ENCODE assay signal across 9 cellular contexts in the genomic region with DNA sequence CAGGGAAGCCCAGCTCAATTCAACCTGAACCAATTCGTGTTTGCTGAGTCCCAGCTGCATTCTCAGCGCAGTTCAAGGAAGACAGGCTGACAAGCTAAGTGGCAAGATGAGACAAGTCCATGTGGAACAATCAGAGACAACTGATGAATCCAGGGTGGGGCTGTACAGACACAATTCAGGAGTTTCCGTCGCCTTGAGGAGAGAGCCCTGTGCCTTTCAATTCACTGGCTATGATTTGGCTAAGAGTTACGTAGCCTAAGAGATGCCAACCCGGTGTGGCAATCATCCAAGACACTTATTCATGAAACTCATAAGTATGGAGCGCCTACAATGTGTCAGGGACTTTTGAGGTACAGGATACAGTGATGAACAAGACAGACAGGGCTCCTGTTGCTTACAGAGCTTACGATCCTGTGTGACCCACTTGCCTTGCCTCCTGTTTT. TPM values are rescaled to one million over a fixed set of nuclear protein-coding genes. Genes with fewer than 3 reads are reported as not detected.
DNase-seq lines count a peak whose midpoint lies in the region; ATAC-seq and TF ChIP-seq lines count a peak whose summit lies in the region.
"Had no signal": no experiment of that assay in that cellular context is flagged by ENCODE, and none has a peak within 500 bp of the region (broad histone marks: within the 10 kb centered on the region; RNA-seq: fewer than 3 reads in every experiment).

No MANE protein-coding gene starts in this region.

- dilution Hi-C loops in IMR-90 (cut with HindIII; ENCODE audit: low sequenced_read_pairs, unreplicated experiment): no loop called here

- CTCF ChIA-PET in IMR-90 (lab: Yijun Ruan, JAX): no interaction called here

- peak in 1 of 2 donors; percentile 15 for ATAC-seq in CD4-positive, CD25-positive, alpha-beta regulatory T cell (ENCODE audit: low read depth in 2 of 2)
- ATAC-seq in GM21528 (IDR thresholded peaks at IDR 0.05; ENCODE audit: low FRiP score, unreplicated experiment) (peak; percentile 9), IMR-90 (ENCODE audit: low read depth) (no peak)
- peak; percentile 57 to 60 for ATAC-seq in activated naive CD4-positive, alpha-beta T cell treated with anti-CD3 and anti-CD28 coated beads, Interleukin-2, amount 50 U/mL, for 72 hours
- ATAC-seq: heart left ventricle had no signal

- H3K4ac ChIP-seq in IMR-90 (ENCODE audit: low read depth, low read length): no peak overlapping the region; the same call in 1 of the 2 replicates

- TF ChIP-seq RAD21 in IMR-90 (IDR thresholded peaks at IDR 0.05; ENCODE audit: low read length): no peak

- peaks cover 28% of the 10 kb centered on the region for H3K36me3 ChIP-seq in CD4-positive, CD25-positive, alpha-beta regulatory T cell (ENCODE audit: control insufficient read depth, insufficient read depth, low read length)
- H3K36me3 ChIP-seq in IMR-90 (ENCODE audit: control insufficient read depth, insufficient read depth, low read length) (no peaks in the 10 kb centered on the region), neural progenitor cell (no peaks in the 10 kb centered on the region)
- H3K36me3 ChIP-seq: heart left ventricle had no signal

- H3F3A ChIP-seq in neural progenitor cell (ENCODE audit: low read depth): no peaks in the 10 kb centered on the region

- no peak overlapping the region for H2AK9ac ChIP-seq in IMR-90 (replicated peaks; ENCODE audit: low read depth, low read length, poor library complexity)

- peak overlapping the region; percentile 71 for H3K4me3 ChIP-seq in CD4-positive, CD25-positive, alpha-beta regulatory T cell (ENCODE audit: low read depth, low read length)
- no peak overlapping the region for H3K4me3 ChIP-seq in IMR-90 (ENCODE audit: insufficient read depth, low read depth, low read length)
- H3K4me3 ChIP-seq in neural progenitor cell: no peak overlapping the region
- H3K4me3 ChIP-seq: heart left ventricle had no signal

- no peaks in the 10 kb centered on the region for H3K27me3 Mint-ChIP-seq in CD4-positive, CD25-positive, alpha-beta regulatory T cell
- peaks cover 2% of the 10 kb centered on the region for H3K27me3 Mint-ChIP-seq in neural progenitor cell (ENCODE audit: insufficient read depth, low read depth)

- no peak overlapping the region for H3K9ac ChIP-seq in IMR-90 (ENCODE audit: low read depth, low read length)
- H3K9ac ChIP-seq in neural progenitor cell: no peak overlapping the region

- H3K9me3 ChIP-seq in CD4-positive, CD25-positive, alpha-beta regulatory T cell (ENCODE audit: control insufficient read depth in 2 of 2, low read length in 2 of 2): no peaks in the 10 kb centered on the region
- H3K9me3 ChIP-seq in IMR-90 (ENCODE audit: control insufficient read depth, insufficient read depth, low read length) (no peaks in the 10 kb centered on the region), neural progenitor cell (ENCODE audit: low read depth) (no peaks in the 10 kb centered on the region)
- H3K9me3 ChIP-seq: heart left ventricle had no signal

- in situ Hi-C loops in IMR-90 (cut with MboI; ENCODE audit: low sequenced_read_pairs): no loop called here

- no peak for TF ChIP-seq CTCF in IMR-90 (conservative IDR thresholded peaks at IDR 0.05; ENCODE audit: low read depth, low read length)
- TF ChIP-seq CTCF in GM20000 (IDR thresholded peaks at IDR 0.05; ENCODE audit: extremely low read depth, missing control alignments): no peak
- TF ChIP-seq CTCF in neural progenitor cell (IDR thresholded peaks at IDR 0.05): no peak

- no peak overlapping the region for H4K5ac ChIP-seq in IMR-90 (ENCODE audit: low read depth, low read length)

- H4K20me1 ChIP-seq in IMR-90 (ENCODE audit: insufficient read depth, low read length) (no peaks in the 10 kb centered on the region), neural progenitor cell (ENCODE audit: low read depth) (no peaks in the 10 kb centered on the region)

- H2BK120ac ChIP-seq in IMR-90 (ENCODE audit: low read depth, low read length): no peak overlapping the region

- 77% methylated on average over 4 of the region's 8 CpGs; no CpG with 5 or more reads in 1 of the 2 experiments for WGBS in IMR-90 (ENCODE audit: extremely low coverage in 2 of 2, insufficient read length in 1 of 2), 2 experiments

- no peak overlapping the region for H3K14ac ChIP-seq in IMR-90 (replicated peaks; ENCODE audit: low read depth, low read length)

- TF ChIP-seq POLR2A in IMR-90 (IDR thresholded peaks at IDR 0.05; ENCODE audit: low read depth, low read length): no peak

- no peaks in the 10 kb centered on the region for H3K9me1 ChIP-seq in IMR-90 (ENCODE audit: insufficient read depth, low read length)

- H3K4me2 ChIP-seq in IMR-90 (ENCODE audit: low read depth, low read length) (no peak overlapping the region), neural progenitor cell (no peak overlapping the region)

- H3K18ac ChIP-seq in IMR-90 (ENCODE audit: low read depth, low read length): no peak overlapping the region

- no peaks in the 10 kb centered on the region for H3K9me3 Mint-ChIP-seq in CD4-positive, CD25-positive, alpha-beta regulatory T cell
- H3K9me3 Mint-ChIP-seq in activated naive CD4-positive, alpha-beta T cell treated with anti-CD3 and anti-CD28 coated beads, Interleukin-2, amount 50 U/mL, for 72 hours: peaks cover 9 to 16% of the 10 kb centered on the region in 2 donors
- no peaks in the 10 kb centered on the region for H3K9me3 Mint-ChIP-seq in neural progenitor cell

- intact Hi-C loops in IMR-90 (cut with micrococcal nuclease): no loop called here

- H3K23ac ChIP-seq in IMR-90 (ENCODE audit: low read depth, low read length): no peak overlapping the region

- no peak overlapping the region for H2AFZ ChIP-seq in IMR-90 (replicated peaks; ENCODE audit: low read length, poor library complexity)
- no peak overlapping the region for H2AFZ ChIP-seq in neural progenitor cell (replicated peaks)

- POLR2A ChIA-PET in IMR-90 (lab: Charles Lee; ENCODE audit: unreplicated experiment): no interaction called here

- H3K4me1 Mint-ChIP-seq in CD4-positive, CD25-positive, alpha-beta regulatory T cell: peaks cover 20 to 58% (median 51%) of the 10 kb centered on the region in 4 donors
- no peaks in the 10 kb centered on the region for H3K4me1 Mint-ChIP-seq in neural progenitor cell

- peaks cover 33% of the 10 kb centered on the region for H3K4me1 ChIP-seq in CD4-positive, CD25-positive, alpha-beta regulatory T cell (ENCODE audit: control insufficient read depth, insufficient read depth, low read length, poor library complexity, severe bottlenecking)
- H3K4me1 ChIP-seq in IMR-90 (ENCODE audit: control insufficient read depth, insufficient read depth, low read length) (peaks cover 6% of the 10 kb centered on the region), neural progenitor cell (no peaks in the 10 kb centered on the region)

- H3K27ac Mint-ChIP-seq in CD4-positive, CD25-positive, alpha-beta regulatory T cell: peak overlapping the region; percentile 83 to 88 (median 84)
- peak overlapping the region; percentile 100 for H3K27ac Mint-ChIP-seq in activated naive CD4-positive, alpha-beta T cell treated with anti-CD3 and anti-CD28 coated beads, Interleukin-2, amount 50 U/mL, for 72 hours
- H3K27ac Mint-ChIP-seq in neural progenitor cell: no peak overlapping the region

- peaks cover 39% of the 10 kb centered on the region for H3K36me3 Mint-ChIP-seq in CD4-positive, CD25-positive, alpha-beta regulatory T cell
- peaks cover 59 to 69% of the 10 kb centered on the region in 2 donors for H3K36me3 Mint-ChIP-seq in activated naive CD4-positive, alpha-beta T cell treated with anti-CD3 and anti-CD28 coated beads, Interleukin-2, amount 50 U/mL, for 72 hours
- no peaks in the 10 kb centered on the region for H3K36me3 Mint-ChIP-seq in neural progenitor cell

- no TSS peak for BruUV-seq in IMR-90 (replicated peaks; lab: Mats Ljungman, UMichigan)

- H2BK15ac ChIP-seq in IMR-90 (ENCODE audit: low read depth, low read length): peak overlapping the region; percentile 38; the same call in 1 of the 3 replicates

- peak overlapping the region; percentile 34 for H4K91ac ChIP-seq in IMR-90 (ENCODE audit: insufficient read depth, low read depth, low read length)

- no peaks in the 10 kb centered on the region for H3K27me3 ChIP-seq in CD4-positive, CD25-positive, alpha-beta regulatory T cell (ENCODE audit: control insufficient read depth, insufficient read depth, low read length)
- no peaks in the 10 kb centered on the region for H3K27me3 ChIP-seq in IMR-90 (ENCODE audit: control insufficient read depth, insufficient read depth, low read length)
- H3K27me3 ChIP-seq in neural progenitor cell: no peaks in the 10 kb centered on the region
- H3K27me3 ChIP-seq: heart left ventricle had no signal

- H3K56ac ChIP-seq in IMR-90 (ENCODE audit: extremely low read depth, insufficient read depth, low read length): no peak overlapping the region

- peak overlapping the region; percentile 40; the same call in 1 of the 2 replicates for H2AK5ac ChIP-seq in IMR-90 (ENCODE audit: low read depth, low read length)

- peak overlapping the region; percentile 57 to 81 (median 72) for H3K4me3 Mint-ChIP-seq in CD4-positive, CD25-positive, alpha-beta regulatory T cell
- H3K4me3 Mint-ChIP-seq in neural progenitor cell: no peak overlapping the region

- DNase-seq in CD4-positive, CD25-positive, alpha-beta regulatory T cell: no peak
- DNase-seq in IMR-90: no peak
- DNase-seq in activated naive CD4-positive, alpha-beta T cell treated with anti-CD3 and anti-CD28 coated beads, Interleukin-2, amount 50 U/mL, for 72 hours (ENCODE audit: low spot score in 2 of 2): no peak
- no peak for DNase-seq in GM20000 (ENCODE audit: low spot score)
- DNase-seq in NCI-H526 (lab: John Stamatoyannopoulos, UW): no peak
- DNase-seq in neural progenitor cell (ENCODE audit: low spot score): no peak
- no peak for DNase-seq in NCI-H2029 treated with DMSO at 0.1 percent for 48 hours (lab: John Stamatoyannopoulos, UW)
- DNase-seq: heart left ventricle had no signal

- H2BK5ac ChIP-seq in IMR-90 (ENCODE audit: low read depth, low read length, poor library complexity, severe bottlenecking): no peak overlapping the region

- no peaks in the 10 kb centered on the region for H3K79me1 ChIP-seq in IMR-90 (ENCODE audit: low read depth in 1 of 2, low read length in 2 of 2)

- H4K8ac ChIP-seq in IMR-90 (ENCODE audit: low read depth in 2 of 2, low read length in 2 of 2): no peak overlapping the region

- peak overlapping the region; percentile 70 for H3K27ac ChIP-seq in CD4-positive, CD25-positive, alpha-beta regulatory T cell (ENCODE audit: insufficient read depth, low read length, poor library complexity, severe bottlenecking)
- no peak overlapping the region for H3K27ac ChIP-seq in IMR-90 (ENCODE audit: insufficient read depth, low read length)
- no peak overlapping the region for H3K27ac ChIP-seq in neural progenitor cell

- H2BK20ac ChIP-seq in IMR-90 (ENCODE audit: low read depth, low read length): peak overlapping the region; percentile 51; the same call in 1 of the 2 replicates

- no peaks in the 10 kb centered on the region for H3K79me2 ChIP-seq in neural progenitor cell (ENCODE audit: low read depth)

RNA-seq across cellular contexts. Expression of a gene that starts 15.5 kb away (rescaled TPM):
- 0.27 TPM for total RNA-seq in CD4-positive, CD25-positive, alpha-beta regulatory T cell
- polyA plus RNA-seq in CD4-positive, CD25-positive, alpha-beta regulatory T cell: under 1 TPM in 3 of 4 donors, not detected in 1; 0.15 to 1.00 (median 0.80) TPM
- 0.72 and 1.1 TPM in 2 replicates for total RNA-seq in IMR-90 (2012; rRNA removed)
- polyA plus RNA-seq in IMR-90 (2012; rRNA removed): 0.36 and 0.51 TPM in 2 replicates
- 0.15 and 0.34 TPM in 2 replicates for polyA plus RNA-seq in IMR-90 (2012; cell fraction: cytosol; rRNA removed)
- 0.10 and 0.21 TPM in 2 replicates for polyA plus RNA-seq in IMR-90 (2012; cell fraction: nucleus; rRNA removed; ENCODE audit: low replicate concordance)
- total RNA-seq in activated naive CD4-positive, alpha-beta T cell treated with anti-CD3 and anti-CD28 coated beads, Interleukin-2, amount 50 U/mL, for 72 hours: 100 to 1,000 TPM; 306 to 517 TPM
- total RNA-seq in neural progenitor cell (ENCODE audit: low replicate concordance): 0.06 TPM in 1 of 2 replicates, not detected in the other
- polyA plus RNA-seq: heart left ventricle had no signal

Comparison
In these comparisons a context has a peak if more than half of its experiments do, and no peak if none do; other contexts are left out.
1. RNA of a gene that starts 15.5 kb away (total RNA-seq): 306 to 517 TPM in activated naive CD4-positive, alpha-beta T cell treated with anti-CD3 and anti-CD28 coated beads, Interleukin-2, amount 50 U/mL, for 72 hours; 0.72 to 1.1 TPM in IMR-90, 0.27 TPM in CD4-positive, CD25-positive, alpha-beta regulatory T cell (single experiment) and 0.06 TPM in neural progenitor cell; every median in the first group is over 100 times any median in the second.